In genomic region chr12:19431407-19432308, GRCh38 we compare ENCODE assay signal across 9 cellular contexts. TPM values are rescaled to one million over a fixed set of nuclear protein-coding genes. Genes with fewer than 3 reads are reported as not detected.
A peak's percentile ranks its signal among the peaks of the same experiment; 100 is the strongest.
DNase-seq lines count a peak whose midpoint lies in the region; ATAC-seq and TF ChIP-seq lines count a peak whose summit lies in the region.
"Had no signal": no experiment of that assay in that cellular context is flagged by ENCODE, and none has a peak within 500 bp of the region (broad histone marks: within the 10 kb centered on the region; RNA-seq: fewer than 3 reads in every experiment).

No MANE protein-coding gene starts in this region.

- no peaks in the 10 kb centered on the region for H3K9me3 ChIP-seq in DND-41 (ENCODE audit: insufficient read depth, low read length, severe bottlenecking)

- no peaks in the 10 kb centered on the region for H3K27me3 Mint-ChIP-seq in activated naive CD8-positive, alpha-beta T cell treated with anti-CD3 and anti-CD28 coated beads, Interleukin-2, amount 10 ng/mL, durations not matched to agents 7 days and 5 days
- H3K27me3 Mint-ChIP-seq in nephron (ENCODE audit: low read depth), result no peaks in the 10 kb centered on the region

- peaks cover 12% of the 10 kb centered on the region for H3K36me3 Mint-ChIP-seq in activated naive CD8-positive, alpha-beta T cell treated with anti-CD3 and anti-CD28 coated beads, Interleukin-2, amount 10 ng/mL, durations not matched to agents 7 days and 5 days
- no peaks in the 10 kb centered on the region for H3K36me3 Mint-ChIP-seq in nephron (ENCODE audit: low read depth)
- H3K36me3 Mint-ChIP-seq: naive B cell had no signal

- H2AFZ ChIP-seq in DND-41 (ENCODE audit: low read depth, low read length), result peak overlapping the region; percentile 63

- no peaks in the 10 kb centered on the region for H4K20me1 ChIP-seq in DND-41 (ENCODE audit: insufficient read depth, low read length)

- no peak for TF ChIP-seq CTCF in DND-41 (IDR thresholded peaks at IDR 0.05; ENCODE audit: borderline replicate concordance, extremely low read depth, low read length, poor library complexity, severe bottlenecking)
- no peak for TF ChIP-seq CTCF in nephron (IDR thresholded peaks at IDR 0.05; ENCODE audit: unreplicated experiment in 3 of 3)

- peaks cover 76% of the 10 kb centered on the region for H3K4me1 ChIP-seq in DND-41 (ENCODE audit: insufficient read depth, low read length)

- H3K27me3 ChIP-seq in DND-41 (ENCODE audit: insufficient read depth, low read length, poor library complexity), result no peaks in the 10 kb centered on the region

- peak overlapping the region; percentile 90 for H3K27ac Mint-ChIP-seq in activated naive CD8-positive, alpha-beta T cell treated with anti-CD3 and anti-CD28 coated beads, Interleukin-2, amount 10 ng/mL, durations not matched to agents 7 days and 5 days
- peak overlapping the region; percentile 64 to 78 (median 65) for H3K27ac Mint-ChIP-seq in nephron

- H3K79me2 ChIP-seq in DND-41 (ENCODE audit: insufficient read depth, low read length), result peaks cover 6% of the 10 kb centered on the region; the same call in 1 of the 2 replicates

- peaks cover 4% of the 10 kb centered on the region for H3K9me3 Mint-ChIP-seq in activated naive CD8-positive, alpha-beta T cell treated with anti-CD3 and anti-CD28 coated beads, Interleukin-2, amount 10 ng/mL, durations not matched to agents 7 days and 5 days
- peaks cover 2% of the 10 kb centered on the region for H3K9me3 Mint-ChIP-seq in nephron

- peaks cover 44% of the 10 kb centered on the region for H3K4me1 Mint-ChIP-seq in activated naive CD8-positive, alpha-beta T cell treated with anti-CD3 and anti-CD28 coated beads, Interleukin-2, amount 10 ng/mL, durations not matched to agents 7 days and 5 days
- H3K4me1 Mint-ChIP-seq in nephron, result peaks cover 6% of the 10 kb centered on the region
- H3K4me1 Mint-ChIP-seq: naive B cell had no signal

- peak; percentile 79 for ATAC-seq in DND-41 (ENCODE audit: insufficient read depth, low read depth)
- ATAC-seq in GM21381 (IDR thresholded peaks at IDR 0.05; ENCODE audit: unreplicated experiment), result peak; percentile 52
- peak; percentile 68 for ATAC-seq in activated naive CD8-positive, alpha-beta T cell treated with anti-CD3 and anti-CD28 coated beads, Interleukin-2, amount 10 ng/mL, durations not matched to agents 7 days and 5 days (ENCODE audit: low read depth)
- ATAC-seq in HG03108 (IDR thresholded peaks at IDR 0.05; ENCODE audit: unreplicated experiment), result no peak
- no peak for ATAC-seq in GM19397 (IDR thresholded peaks at IDR 0.05; ENCODE audit: unreplicated experiment)

- peak overlapping the region; percentile 50 for H3K4me2 ChIP-seq in DND-41 (ENCODE audit: insufficient read depth, low read length)

- peak overlapping the region; percentile 97 for H3K27ac ChIP-seq in DND-41 (ENCODE audit: low read length)

- H3K4me3 Mint-ChIP-seq in activated naive CD8-positive, alpha-beta T cell treated with anti-CD3 and anti-CD28 coated beads, Interleukin-2, amount 10 ng/mL, durations not matched to agents 7 days and 5 days, result no peak overlapping the region
- no peak overlapping the region for H3K4me3 Mint-ChIP-seq in nephron
- H3K4me3 Mint-ChIP-seq: naive B cell had no signal

- POLR2A ChIA-PET in activated naive CD8-positive, alpha-beta T cell treated with anti-CD3 and anti-CD28 coated beads, Interleukin-2, amount 10 ng/mL, durations not matched to agents 7 days and 5 days (lab: Charles Lee), result interaction anchor here (1.9 to 2.6 kb wide), 2 partner anchors 9 kb away, joined by 5 to 9 read pairs; partner anchors contain the start of gene AEBP2

- no peaks in the 10 kb centered on the region for H3K36me3 ChIP-seq in DND-41 (ENCODE audit: insufficient read depth, low read length)

- peak; percentile 90 for DNase-seq in DND-41
- peak; percentile 36 for DNase-seq in M059J (ENCODE audit: low read depth)
- peak; percentile 39 for DNase-seq in activated naive CD8-positive, alpha-beta T cell treated with anti-CD3 and anti-CD28 coated beads, Interleukin-2, amount 10 ng/mL, durations not matched to agents 7 days and 5 days
- DNase-seq in SHP77 (lab: John Stamatoyannopoulos, UW), result no peak
- DNase-seq: naive B cell had no signal

- H3K9ac ChIP-seq in DND-41 (ENCODE audit: low read depth, low read length), result peak overlapping the region; percentile 50

- H3K4me3 ChIP-seq in DND-41 (ENCODE audit: low read depth in 1 of 2, low read length in 2 of 2), result peak overlapping the region in 1 of 2 experiments; percentile 10; a peak in 1 of 4 replicates

RNA-seq across cellular contexts. Expression of gene AEBP2, which starts 7.6 kb away (rescaled TPM):
- total RNA-seq in M059J (2014; rRNA removed; shearing (Covaris generic)), result 5.8 and 14.4 TPM in 2 replicates
- total RNA-seq in activated naive CD8-positive, alpha-beta T cell treated with anti-CD3 and anti-CD28 coated beads, Interleukin-2, amount 10 ng/mL, durations not matched to agents 7 days and 5 days, result 10 to 100 TPM; 60.3 to 62.7 TPM

Comparison
In these comparisons a context has a peak if more than half of its experiments do, and no peak if none do; other contexts are left out.
1. ATAC-seq: peak in DND-41 (single experiment), GM21381 (single experiment) and activated naive CD8-positive, alpha-beta T cell treated with anti-CD3 and anti-CD28 coated beads, Interleukin-2, amount 10 ng/mL, durations not matched to agents 7 days and 5 days (single experiment); none in HG03108 (single experiment) and GM19397 (single experiment).
2. DNase-seq: peak in DND-41 (single experiment), M059J (single experiment) and activated naive CD8-positive, alpha-beta T cell treated with anti-CD3 and anti-CD28 coated beads, Interleukin-2, amount 10 ng/mL, durations not matched to agents 7 days and 5 days (single experiment); none in SHP77 (0 of 2).